In the genomic region with DNA sequence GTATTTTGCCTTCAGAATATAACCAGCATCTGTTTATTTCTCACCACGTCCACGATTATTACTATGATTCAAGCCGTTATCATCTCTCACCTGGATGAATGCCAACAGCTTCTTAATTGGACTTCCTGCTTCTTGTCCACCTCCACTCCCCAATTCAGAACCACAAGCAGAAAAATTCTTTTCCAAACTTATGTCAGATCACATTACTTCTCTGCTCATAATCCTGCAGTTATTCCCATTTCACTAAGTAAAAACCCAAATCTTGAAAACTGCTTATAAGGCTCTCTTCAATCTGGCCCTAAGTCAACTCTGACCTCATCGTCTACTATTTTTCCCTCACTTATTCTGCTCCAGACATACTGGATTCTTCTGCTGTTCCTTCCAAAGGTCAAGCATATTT, we compare ENCODE assay signal across 8 cellular contexts. TPM values are rescaled to one million over a fixed set of nuclear protein-coding genes. Genes with fewer than 3 reads are reported as not detected.
A peak's percentile ranks its signal among the peaks of the same experiment; 100 is the strongest.
DNase-seq lines count a peak whose midpoint lies in the region; ATAC-seq, FAIRE-seq and TF ChIP-seq lines count a peak whose summit lies in the region.

No MANE protein-coding gene starts in this region.

- no peak overlapping the region for H3K27ac ChIP-seq in mesendoderm (ENCODE audit: low read depth, low read length)

- peak overlapping the region; percentile 71 for H3K9ac ChIP-seq in mesendoderm (ENCODE audit: low read length)

- H2BK15ac ChIP-seq in mesendoderm (replicated peaks; ENCODE audit: low read depth), result no peak overlapping the region

- H3K79me2 ChIP-seq in mesendoderm (ENCODE audit: control insufficient read depth, insufficient read depth, low read length), result peaks cover 29% of the 10 kb centered on the region

- H3K27me3 ChIP-seq in bronchial epithelial cell (ENCODE audit: control insufficient read depth, insufficient read depth, low read length) (no peaks in the 10 kb centered on the region), mesendoderm (ENCODE audit: insufficient read depth, low read length, poor library complexity) (no peaks in the 10 kb centered on the region)

- no peak for FAIRE-seq in bronchial epithelial cell (lab: Jason Lieb, UNC)

- no peak overlapping the region for H4K8ac ChIP-seq in mesendoderm (ENCODE audit: low read depth, low read length)

- H3K4me2 ChIP-seq in mesendoderm (ENCODE audit: low read length), result peak overlapping the region; percentile 78

- no peak overlapping the region for H3K18ac ChIP-seq in mesendoderm (ENCODE audit: low read length)

- peaks cover 17% of the 10 kb centered on the region for H3K79me1 ChIP-seq in mesendoderm (ENCODE audit: low read length)

- no peak overlapping the region for H2BK5ac ChIP-seq in mesendoderm (ENCODE audit: low read length)

- TF ChIP-seq CTCF in AG09309 (IDR thresholded peaks at IDR 0.05; ENCODE audit: control insufficient read depth, insufficient read depth, low read depth, low read length, missing control alignments), result no peak
- TF ChIP-seq CTCF in bronchial epithelial cell (IDR thresholded peaks at IDR 0.05; ENCODE audit: insufficient read depth, low read length, severe bottlenecking), result no peak

- peak overlapping the region; percentile 84 for H3K56ac ChIP-seq in mesendoderm (ENCODE audit: low read length)

- no peak overlapping the region for H4K5ac ChIP-seq in mesendoderm (ENCODE audit: low read length)

- H2BK120ac ChIP-seq in mesendoderm (ENCODE audit: low read depth, low read length), result no peak overlapping the region

- peak overlapping the region; percentile 3 for H3K4me3 ChIP-seq in AG09309 (ENCODE audit: control insufficient read depth, low read depth, low read length)
- no peak overlapping the region for H3K4me3 ChIP-seq in bronchial epithelial cell (ENCODE audit: low read depth, low read length)
- peak overlapping the region; percentile 51 for H3K4me3 ChIP-seq in mesendoderm (ENCODE audit: low read length)

- no peak overlapping the region for H3K4ac ChIP-seq in mesendoderm (ENCODE audit: low read depth, low read length)

- H2AK5ac ChIP-seq in mesendoderm (ENCODE audit: low read length), result peak overlapping the region; percentile 83

- DNase-seq in AG09309 (ENCODE audit: low read depth) (no peak), LHCN-M2 (ENCODE audit: low read depth) (peak; percentile 78), bronchial epithelial cell (ENCODE audit: low read depth) (peak; percentile 77), mesendoderm (no peak), putamen (ENCODE audit: low spot score) (no peak), NCI-H1930 (lab: John Stamatoyannopoulos, UW) (no peak)

- H3K36me3 ChIP-seq in bronchial epithelial cell (ENCODE audit: control insufficient read depth, insufficient read depth, low read length) (no peaks in the 10 kb centered on the region), mesendoderm (ENCODE audit: control insufficient read depth, insufficient read depth, low read length) (no peaks in the 10 kb centered on the region)

- no peak overlapping the region for H3K23ac ChIP-seq in mesendoderm (ENCODE audit: low read length)

- no CpG with 5 or more reads among the region's 4 CpGs for WGBS in mesendoderm (ENCODE audit: extremely low coverage, insufficient coverage, low lambda C conversion rate)

- H3K4me1 ChIP-seq in mesendoderm (ENCODE audit: control insufficient read depth, low read depth, low read length), result peaks cover 5% of the 10 kb centered on the region

- ATAC-seq in HG02642 (IDR thresholded peaks at IDR 0.05; ENCODE audit: poor library complexity, unreplicated experiment), result no peak
- ATAC-seq in HG02870 (IDR thresholded peaks at IDR 0.05; ENCODE audit: unreplicated experiment), result no peak

RNA-seq across cellular contexts. Expression of gene CRY1, which starts 2.0 kb away (rescaled TPM):
- total RNA-seq in LHCN-M2 (2014; rRNA removed), result 16.4 and 20.0 TPM in 2 replicates
- 7.6 TPM for polyA plus RNA-seq in LHCN-M2 (2012)
- total RNA-seq in bronchial epithelial cell, result 10.8 and 18.1 TPM in 2 replicates
- polyA plus RNA-seq in mesendoderm (2013, experiment 1 of 2), result 19.3 TPM
- polyA plus RNA-seq in mesendoderm (2013, experiment 2 of 2), result 19.7 TPM

Comparison
In these comparisons a context has a peak if more than half of its experiments do, and no peak if none do; other contexts are left out.
1. DNase-seq: peak in LHCN-M2 (single experiment) and bronchial epithelial cell (single experiment); none in AG09309 (single experiment), mesendoderm (single experiment), putamen (single experiment) and NCI-H1930 (0 of 2).